Comparison of ENCODE assay signal across 3 cellular contexts in genomic region chr1:91809267-91809666, GRCh38.
A peak's percentile ranks its signal among the peaks of the same experiment; 100 is the strongest.
TF ChIP-seq lines count a peak whose summit lies in the region.

No MANE protein-coding gene starts in this region.

TF ChIP-seq in IMR-90, 13 proteins besides CTCF, POLR2A, EP300 and RAD21:
- TF ChIP-seq MAFK (IDR thresholded peaks at IDR 0.05; ENCODE audit: low read depth, low read length), result no peak
- TF ChIP-seq BHLHE40 (IDR thresholded peaks at IDR 0.05; ENCODE audit: low read depth, low read length), result no peak
- no peak for TF ChIP-seq SMC3 (IDR thresholded peaks at IDR 0.05; ENCODE audit: low read depth, low read length)
- no peak for TF ChIP-seq NFE2L2 (IDR thresholded peaks at IDR 0.05; ENCODE audit: low read depth, low read length)
- TF ChIP-seq, protein P1, sequence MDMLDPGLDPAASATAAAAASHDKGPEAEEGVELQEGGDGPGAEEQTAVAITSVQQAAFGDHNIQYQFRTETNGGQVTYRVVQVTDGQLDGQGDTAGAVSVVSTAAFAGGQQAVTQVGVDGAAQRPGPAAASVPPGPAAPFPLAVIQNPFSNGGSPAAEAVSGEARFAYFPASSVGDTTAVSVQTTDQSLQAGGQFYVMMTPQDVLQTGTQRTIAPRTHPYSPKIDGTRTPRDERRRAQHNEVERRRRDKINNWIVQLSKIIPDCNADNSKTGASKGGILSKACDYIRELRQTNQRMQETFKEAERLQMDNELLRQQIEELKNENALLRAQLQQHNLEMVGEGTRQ (IDR thresholded peaks at IDR 0.05; ENCODE audit: low read depth, low read length), result no peak
- no peak for TF ChIP-seq FOS (IDR thresholded peaks at IDR 0.05; ENCODE audit: low read depth, low read length)
- no peak for TF ChIP-seq CEBPB (IDR thresholded peaks at IDR 0.05; ENCODE audit: low read depth, low read length)
- no peak for TF ChIP-seq RFX5 (IDR thresholded peaks at IDR 0.05; ENCODE audit: low read depth, low read length)
- TF ChIP-seq, protein P2, sequence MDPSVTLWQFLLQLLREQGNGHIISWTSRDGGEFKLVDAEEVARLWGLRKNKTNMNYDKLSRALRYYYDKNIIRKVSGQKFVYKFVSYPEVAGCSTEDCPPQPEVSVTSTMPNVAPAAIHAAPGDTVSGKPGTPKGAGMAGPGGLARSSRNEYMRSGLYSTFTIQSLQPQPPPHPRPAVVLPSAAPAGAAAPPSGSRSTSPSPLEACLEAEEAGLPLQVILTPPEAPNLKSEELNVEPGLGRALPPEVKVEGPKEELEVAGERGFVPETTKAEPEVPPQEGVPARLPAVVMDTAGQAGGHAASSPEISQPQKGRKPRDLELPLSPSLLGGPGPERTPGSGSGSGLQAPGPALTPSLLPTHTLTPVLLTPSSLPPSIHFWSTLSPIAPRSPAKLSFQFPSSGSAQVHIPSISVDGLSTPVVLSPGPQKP (IDR thresholded peaks at IDR 0.05; ENCODE audit: borderline replicate concordance, low read depth, low read length), result no peak
- TF ChIP-seq MXI1 (IDR thresholded peaks at IDR 0.05; ENCODE audit: borderline replicate concordance, low read depth, low read length), result no peak
- no peak for TF ChIP-seq RCOR1 (IDR thresholded peaks at IDR 0.05; ENCODE audit: insufficient replicate concordance, low read length)
- no peak for TF ChIP-seq CHD1 (IDR thresholded peaks at IDR 0.05; ENCODE audit: low read depth, low read length)
- TF ChIP-seq MAZ (IDR thresholded peaks at IDR 0.05; ENCODE audit: borderline replicate concordance, low read depth, low read length), result no peak
TF ChIP-seq in IMR-90: peak in this region for 0.

TF ChIP-seq in GM12878, 131 proteins besides CTCF, POLR2A, EP300 and RAD21:
- TF ChIP-seq RUNX3 (IDR thresholded peaks at IDR 0.05; ENCODE audit: low read length), result peak; percentile 64
- no peak for TF ChIP-seq E4F1 (IDR thresholded peaks at IDR 0.05; ENCODE audit: borderline replicate concordance, partially characterized antibody)

TF ChIP-seq in GM12891, 5 proteins besides CTCF, POLR2A, EP300 and RAD21 (continued from another document):
- TF ChIP-seq SPI1 (IDR thresholded peaks at IDR 0.05; ENCODE audit: low read depth, low read length) (no peak), POLR2AphosphoS5 (IDR thresholded peaks at IDR 0.05; ENCODE audit: low read depth, low read length) (no peak), PAX5 (IDR thresholded peaks at IDR 0.05; ENCODE audit: insufficient read depth, low read length, severe bottlenecking) (no peak), TAF1 (IDR thresholded peaks at IDR 0.05; ENCODE audit: low read depth, low read length) (no peak)
